ENCODE assay signal across 13 cellular contexts in genomic region chr6:44232676-44233559, GRCh38. TPM values are rescaled to one million over a fixed set of nuclear protein-coding genes. Genes with fewer than 3 reads are reported as not detected.
DNase-seq lines count a peak whose midpoint lies in the region; ATAC-seq and TF ChIP-seq lines count a peak whose summit lies in the region.
"Had no signal": no experiment of that assay in that cellular context is flagged by ENCODE, and none has a peak within 500 bp of the region (broad histone marks: within the 10 kb centered on the region; RNA-seq: fewer than 3 reads in every experiment).

No MANE protein-coding gene starts in this region.

- H3K4me3 Mint-ChIP-seq in brain, result no peak overlapping the region
- no peak overlapping the region for H3K4me3 Mint-ChIP-seq in natural killer cell treated with Interleukin-12 subunit alpha and Interleukin-12 subunit beta and Interleukin-15 and Interleukin-18, amount 100 ng/mL, for 72 hours
- H3K4me3 Mint-ChIP-seq: memory B cell had no signal

- TF ChIP-seq POLR2A in tibial nerve (IDR thresholded peaks at IDR 0.05), result no peak

- intact Hi-C loops in cardiac septum (cut with DNase I), result no loop called here

- DNase-seq in cardiac muscle cell (ENCODE audit: low read depth in 1 of 2, low spot score in 1 of 2), result no peak
- no peak for DNase-seq in cardiac septum (ENCODE audit: low spot score)
- peak; percentile 54 for DNase-seq in natural killer cell treated with Interleukin-12 subunit alpha and Interleukin-12 subunit beta and Interleukin-15 and Interleukin-18, amount 100 ng/mL, for 72 hours (ENCODE audit: low spot score)
- DNase-seq in tibial nerve (ENCODE audit: low spot score in 2 of 2), result no peak
- no peak for DNase-seq in activated T-cell treated with anti-CD3 and anti-CD28 coated beads, Interleukin-2, amount 50 U/mL, for 1 hour
- DNase-seq in SIG-M5 treated with dmso at 0.1 percent for 504 hours (lab: John Stamatoyannopoulos, UW; ENCODE audit: unreplicated experiment), result no peak
- DNase-seq: dermis blood vessel endothelial cell; GDM1; NCI-H2081; stimulated activated CD8-positive, alpha-beta memory T cell treated with anti-CD3 and anti-CD28 coated beads, Interleukin-4, amount 100 ng/mL, for 48 hours had no signal

- 77 to 86% methylated on average over 16 of the region's 16 CpGs for WGBS in tibial nerve, 2 donors

- H3K27me3 Mint-ChIP-seq in brain, result no peaks in the 10 kb centered on the region
- no peaks in the 10 kb centered on the region for H3K27me3 Mint-ChIP-seq in natural killer cell treated with Interleukin-12 subunit alpha and Interleukin-12 subunit beta and Interleukin-15 and Interleukin-18, amount 100 ng/mL, for 72 hours
- H3K27me3 Mint-ChIP-seq: memory B cell had no signal

- H3K4me1 Mint-ChIP-seq in brain, result peaks cover 54% of the 10 kb centered on the region
- H3K4me1 Mint-ChIP-seq in natural killer cell treated with Interleukin-12 subunit alpha and Interleukin-12 subunit beta and Interleukin-15 and Interleukin-18, amount 100 ng/mL, for 72 hours (ENCODE audit: low read depth in 2 of 2), result peaks cover 4 to 12% of the 10 kb centered on the region in 2 donors

- H3K4me3 ChIP-seq in cardiac muscle cell (no peak overlapping the region), tibial nerve (no peak overlapping the region)

- peak overlapping the region; percentile 81 for H3K27ac ChIP-seq in cardiac muscle cell
- peak overlapping the region; percentile 45 to 91 (median 79) for H3K27ac ChIP-seq in tibial nerve

- H3K9me3 ChIP-seq in cardiac muscle cell (ENCODE audit: low read depth) (no peaks in the 10 kb centered on the region), tibial nerve (no peaks in the 10 kb centered on the region)

- peaks cover 0 to 4% (median 0%) of the 10 kb centered on the region in 5 experiments for H3K9me3 Mint-ChIP-seq in brain
- no peaks in the 10 kb centered on the region for H3K9me3 Mint-ChIP-seq in natural killer cell treated with Interleukin-12 subunit alpha and Interleukin-12 subunit beta and Interleukin-15 and Interleukin-18, amount 100 ng/mL, for 72 hours
- H3K9me3 Mint-ChIP-seq: memory B cell had no signal

- no peak for TF ChIP-seq EP300 in tibial nerve (IDR thresholded peaks at IDR 0.05)

- ATAC-seq in natural killer cell treated with Interleukin-12 subunit alpha and Interleukin-12 subunit beta and Interleukin-15 and Interleukin-18, amount 100 ng/mL, for 72 hours, result no peak
- no peak for ATAC-seq in HG03571 (IDR thresholded peaks at IDR 0.05; ENCODE audit: unreplicated experiment)

- H3K36me3 ChIP-seq in cardiac muscle cell (peaks cover 15% of the 10 kb centered on the region), tibial nerve (peaks cover 0 to 37% (median 0%) of the 10 kb centered on the region in 3 donors)

- peaks cover 24% of the 10 kb centered on the region for H3K4me1 ChIP-seq in cardiac muscle cell (ENCODE audit: low read depth)
- H3K4me1 ChIP-seq in tibial nerve, result peaks cover 4 to 77% (median 28%) of the 10 kb centered on the region in 4 donors

- peaks cover 14% of the 10 kb centered on the region for H3K36me3 Mint-ChIP-seq in brain
- no peaks in the 10 kb centered on the region for H3K36me3 Mint-ChIP-seq in natural killer cell treated with Interleukin-12 subunit alpha and Interleukin-12 subunit beta and Interleukin-15 and Interleukin-18, amount 100 ng/mL, for 72 hours
- H3K36me3 Mint-ChIP-seq: memory B cell had no signal

- no peaks in the 10 kb centered on the region for H3K27me3 ChIP-seq in cardiac muscle cell
- no peaks in the 10 kb centered on the region for H3K27me3 ChIP-seq in tibial nerve

- TF ChIP-seq CTCF in cardiac muscle cell (IDR thresholded peaks at IDR 0.05; ENCODE audit: low read depth, low read length), result no peak
- no peak for TF ChIP-seq CTCF in brain (conservative IDR thresholded peaks at IDR 0.05)
- TF ChIP-seq CTCF in tibial nerve (IDR thresholded peaks at IDR 0.05), result no peak

- H3K27ac Mint-ChIP-seq in brain, result peak overlapping the region in 3 of 5 experiments; percentile 67 to 94 (median 93)
- H3K27ac Mint-ChIP-seq in natural killer cell treated with Interleukin-12 subunit alpha and Interleukin-12 subunit beta and Interleukin-15 and Interleukin-18, amount 100 ng/mL, for 72 hours, result peak overlapping the region; percentile 33 to 74
- H3K27ac Mint-ChIP-seq: memory B cell had no signal

RNA-seq across cellular contexts. Expression of gene SLC29A1, which starts 9.5 kb away (rescaled TPM):
- total RNA-seq in cardiac muscle cell, result 62.7 and 64.9 TPM in 2 replicates
- polyA plus RNA-seq in cardiac muscle cell, result 85.4 and 88.7 TPM in 2 replicates
- total RNA-seq in cardiac septum, result 105 TPM
- 35.6 TPM for polyA plus RNA-seq in brain (ENCODE audit: insufficient read depth, low read depth, low replicate concordance)
- 10 to 100 TPM; 25.1 to 95.6 TPM for total RNA-seq in natural killer cell treated with Interleukin-12 subunit alpha and Interleukin-12 subunit beta and Interleukin-15 and Interleukin-18, amount 100 ng/mL, for 72 hours
- total RNA-seq in tibial nerve, result 10 to 100 TPM; 51.4 to 83.1 (median 63.8) TPM

RNA-seq across cellular contexts. Expression of gene HSP90AB1, which starts 14.0 kb away (rescaled TPM):
- total RNA-seq in cardiac muscle cell, result 865 and 876 TPM in 2 replicates
- 665 and 702 TPM in 2 replicates for polyA plus RNA-seq in cardiac muscle cell
- 873 TPM for total RNA-seq in cardiac septum
- 1,424 TPM for polyA plus RNA-seq in brain (ENCODE audit: insufficient read depth, low read depth, low replicate concordance)
- total RNA-seq in natural killer cell treated with Interleukin-12 subunit alpha and Interleukin-12 subunit beta and Interleukin-15 and Interleukin-18, amount 100 ng/mL, for 72 hours, result 1,000 to 10,000 TPM; 1,035 to 1,696 TPM
- total RNA-seq in tibial nerve, result 100 to 1,000 TPM; 485 to 580 (median 543) TPM

RNA-seq across cellular contexts. Expression of gene MYMX, which starts 16.2 kb away (rescaled TPM):
- total RNA-seq in cardiac muscle cell (0.21 TPM in 1 of 2 replicates, not detected in the other), cardiac septum (0.30 TPM), tibial nerve (not detected)
- polyA plus RNA-seq in cardiac muscle cell (0.55 and 1.0 TPM in 2 replicates), brain (ENCODE audit: insufficient read depth, low read depth, low replicate concordance) (not detected)
- total RNA-seq in natural killer cell treated with Interleukin-12 subunit alpha and Interleukin-12 subunit beta and Interleukin-15 and Interleukin-18, amount 100 ng/mL, for 72 hours, result not detected
- total RNA-seq: dermis blood vessel endothelial cell had no signal

RNA-seq across cellular contexts. Expression of gene SLC35B2, which starts 24.4 kb away (rescaled TPM):
- total RNA-seq in cardiac muscle cell (34.3 and 50.5 TPM in 2 replicates), cardiac septum (23.2 TPM), tibial nerve (10 to 100 TPM; 28.0 to 34.1 (median 33.1) TPM)
- polyA plus RNA-seq in cardiac muscle cell (44.4 and 63.3 TPM in 2 replicates), brain (ENCODE audit: insufficient read depth, low read depth, low replicate concordance) (68.7 TPM)
- 10 to 100 TPM; 34.6 to 39.4 TPM for total RNA-seq in natural killer cell treated with Interleukin-12 subunit alpha and Interleukin-12 subunit beta and Interleukin-15 and Interleukin-18, amount 100 ng/mL, for 72 hours

RNA-seq across cellular contexts. Expression of gene NFKBIE, which starts 32.4 kb away (rescaled TPM):
- total RNA-seq in cardiac muscle cell (23.8 and 34.2 TPM in 2 replicates), cardiac septum (4.7 TPM), tibial nerve (10 to 100 TPM; 12.7 to 20.7 (median 16.0) TPM)
- polyA plus RNA-seq in cardiac muscle cell (8.2 and 12.5 TPM in 2 replicates), brain (ENCODE audit: insufficient read depth, low read depth, low replicate concordance) (10.8 TPM)
- total RNA-seq in natural killer cell treated with Interleukin-12 subunit alpha and Interleukin-12 subunit beta and Interleukin-15 and Interleukin-18, amount 100 ng/mL, for 72 hours, result 10 to 100 TPM; 24.1 to 26.1 TPM
